Comparison of ENCODE assay signal across 19 cellular contexts in genomic region chr11:67492801-67493547, GRCh38. TPM values are rescaled to one million over a fixed set of nuclear protein-coding genes. Genes with fewer than 3 reads are reported as not detected.
DNase-seq lines count a peak whose midpoint lies in the region; ATAC-seq and TF ChIP-seq lines count a peak whose summit lies in the region.
"Had no signal": no experiment of that assay in that cellular context is flagged by ENCODE, and none has a peak within 500 bp of the region (broad histone marks: within the 10 kb centered on the region; RNA-seq: fewer than 3 reads in every experiment).

No MANE protein-coding gene starts in this region.

- no peak overlapping the region for H3K27ac Mint-ChIP-seq in activated CD4-positive, alpha-beta T cell treated with anti-CD3 and anti-CD28 coated beads, Interleukin-2, amount 10 ng/mL, durations not matched to agents 24 days and 14 days
- no peak overlapping the region for H3K27ac Mint-ChIP-seq in activated CD4-positive, alpha-beta T cell treated with anti-CD3 and anti-CD28 coated beads, Interleukin-2, amount 10 ng/mL, durations not matched to agents 7 days and 5 days
- no peak overlapping the region for H3K27ac Mint-ChIP-seq in GM23338
- H3K27ac Mint-ChIP-seq in activated CD4-positive, alpha-beta memory T cell treated with anti-CD3 and anti-CD28 coated beads, Interleukin-2, amount 10 ng/mL, durations not matched to agents 7 days and 5 days: no peak overlapping the region
- H3K27ac Mint-ChIP-seq: natural killer cell treated with Interleukin-12 subunit alpha and Interleukin-12 subunit beta and Interleukin-15 and Interleukin-18, amount 100 ng/mL, for 72 hours had no signal

- H4K20me1 ChIP-seq in GM23338 (replicated peaks; ENCODE audit: insufficient read depth): no peaks in the 10 kb centered on the region; the same call in 1 of the 2 replicates

- no peaks in the 10 kb centered on the region for H3K79me2 ChIP-seq in GM23338 (replicated peaks; ENCODE audit: insufficient read depth)

- H3K27me3 ChIP-seq in GM23338 (ENCODE audit: insufficient read depth): no peaks in the 10 kb centered on the region
- no peaks in the 10 kb centered on the region for H3K27me3 ChIP-seq in SJCRH30
- H3K27me3 ChIP-seq: MG63 had no signal

- no peaks in the 10 kb centered on the region for H3K9me2 ChIP-seq in GM23338 (ENCODE audit: insufficient read depth)

- ATAC-seq in GM23338 (peak; percentile 75), GM19023 (IDR thresholded peaks at IDR 0.05; ENCODE audit: unreplicated experiment) (no peak)
- ATAC-seq: natural killer cell treated with Interleukin-12 subunit alpha and Interleukin-12 subunit beta and Interleukin-15 and Interleukin-18, amount 100 ng/mL, for 72 hours had no signal

- no peaks in the 10 kb centered on the region for H3K4me1 ChIP-seq in GM23338 (ENCODE audit: insufficient read depth)
- H3K4me1 ChIP-seq in SJCRH30: no peaks in the 10 kb centered on the region
- H3K4me1 ChIP-seq: psoas muscle had no signal

- POLR2A ChIA-PET in activated CD4-positive, alpha-beta T cell treated with anti-CD3 and anti-CD28 coated beads, Interleukin-2, amount 10 ng/mL, durations not matched to agents 7 days and 5 days (lab: Charles Lee): no interaction called here
- POLR2A ChIA-PET in activated CD4-positive, alpha-beta memory T cell treated with anti-CD3 and anti-CD28 coated beads, Interleukin-2, amount 10 ng/mL, durations not matched to agents 7 days and 5 days (lab: Charles Lee): interaction anchor here (0.9 to 3.2 kb wide), 6 partner anchors 9 to 102 kb away, joined by 3 to 27 read pairs (median 4); partner anchors contain the start of gene PTPRCAP

- intact Hi-C loops in activated CD4-positive, alpha-beta T cell treated with anti-CD3 and anti-CD28 coated beads, Interleukin-2, amount 10 ng/mL, durations not matched to agents 24 days and 14 days (cut with micrococcal nuclease): no loop called here

- peaks cover 16% of the 10 kb centered on the region for H3K4me1 Mint-ChIP-seq in activated CD4-positive, alpha-beta T cell treated with anti-CD3 and anti-CD28 coated beads, Interleukin-2, amount 10 ng/mL, durations not matched to agents 24 days and 14 days
- H3K4me1 Mint-ChIP-seq in activated CD4-positive, alpha-beta T cell treated with anti-CD3 and anti-CD28 coated beads, Interleukin-2, amount 10 ng/mL, durations not matched to agents 7 days and 5 days: peaks cover 12% of the 10 kb centered on the region
- H3K4me1 Mint-ChIP-seq in GM23338: no peaks in the 10 kb centered on the region; the same call in 2 of the 3 replicates
- peaks cover 14% of the 10 kb centered on the region for H3K4me1 Mint-ChIP-seq in activated CD4-positive, alpha-beta memory T cell treated with anti-CD3 and anti-CD28 coated beads, Interleukin-2, amount 10 ng/mL, durations not matched to agents 7 days and 5 days

- peak in 1 of 2 experiments; percentile 21; a peak in 2 of 4 replicates for TF ChIP-seq CTCF in GM23338 (conservative IDR thresholded peaks at IDR 0.05; ENCODE audit: low read depth in 2 of 2)

- H2AFZ ChIP-seq in GM23338: no peak overlapping the region

- no peak overlapping the region for H3K4me3 ChIP-seq in GM23338
- no peak overlapping the region for H3K4me3 ChIP-seq in SJCRH30
- H3K4me3 ChIP-seq: lung, MG63, psoas muscle had no signal

- H3K36me3 ChIP-seq in GM23338 (ENCODE audit: insufficient read depth) (no peaks in the 10 kb centered on the region; the same call in 1 of the 2 replicates), SJCRH30 (no peaks in the 10 kb centered on the region)

- no peaks in the 10 kb centered on the region for H3K27me3 Mint-ChIP-seq in activated CD4-positive, alpha-beta T cell treated with anti-CD3 and anti-CD28 coated beads, Interleukin-2, amount 10 ng/mL, durations not matched to agents 24 days and 14 days
- no peaks in the 10 kb centered on the region for H3K27me3 Mint-ChIP-seq in activated CD4-positive, alpha-beta T cell treated with anti-CD3 and anti-CD28 coated beads, Interleukin-2, amount 10 ng/mL, durations not matched to agents 7 days and 5 days
- H3K27me3 Mint-ChIP-seq in GM23338 (ENCODE audit: insufficient read depth, low read depth, poor library complexity): peaks cover 5% of the 10 kb centered on the region
- no peaks in the 10 kb centered on the region for H3K27me3 Mint-ChIP-seq in activated CD4-positive, alpha-beta memory T cell treated with anti-CD3 and anti-CD28 coated beads, Interleukin-2, amount 10 ng/mL, durations not matched to agents 7 days and 5 days
- H3K27me3 Mint-ChIP-seq: natural killer cell treated with Interleukin-12 subunit alpha and Interleukin-12 subunit beta and Interleukin-15 and Interleukin-18, amount 100 ng/mL, for 72 hours had no signal

- peak; percentile 74 for DNase-seq in activated CD4-positive, alpha-beta T cell treated with anti-CD3 and anti-CD28 coated beads, Interleukin-2, amount 10 ng/mL, durations not matched to agents 24 days and 14 days
- DNase-seq in activated CD4-positive, alpha-beta T cell treated with anti-CD3 and anti-CD28 coated beads, Interleukin-2, amount 10 ng/mL, durations not matched to agents 7 days and 5 days: no peak
- peak; percentile 72 for DNase-seq in GM23338 (ENCODE audit: low spot score)
- DNase-seq in activated CD4-positive, alpha-beta memory T cell treated with anti-CD3 and anti-CD28 coated beads, Interleukin-2, amount 10 ng/mL, durations not matched to agents 7 days and 5 days: peak; percentile 31
- peak; percentile 61 for DNase-seq in stimulated activated CD8-positive, alpha-beta memory T cell treated with anti-CD3 and anti-CD28 coated beads, Interleukin-4, amount 100 ng/mL, for 48 hours
- no peak for DNase-seq in putamen (ENCODE audit: low spot score)
- no peak for DNase-seq in SJCRH30
- DNase-seq: central memory CD4-positive, alpha-beta T cell; MG63; NCI-H2107; psoas muscle had no signal

- 0 out of 2 replicates have a peak, but pooled peaks cover 3% of the 10 kb centered on the region for H3F3A ChIP-seq in GM23338 (replicated peaks; ENCODE audit: low read depth)

- no peak overlapping the region for H3K4me2 ChIP-seq in GM23338

- H3K4me3 Mint-ChIP-seq in activated CD4-positive, alpha-beta T cell treated with anti-CD3 and anti-CD28 coated beads, Interleukin-2, amount 10 ng/mL, durations not matched to agents 24 days and 14 days: no peak overlapping the region
- H3K4me3 Mint-ChIP-seq in activated CD4-positive, alpha-beta T cell treated with anti-CD3 and anti-CD28 coated beads, Interleukin-2, amount 10 ng/mL, durations not matched to agents 7 days and 5 days: no peak overlapping the region
- H3K4me3 Mint-ChIP-seq in GM23338: no peak overlapping the region
- H3K4me3 Mint-ChIP-seq in activated CD4-positive, alpha-beta memory T cell treated with anti-CD3 and anti-CD28 coated beads, Interleukin-2, amount 10 ng/mL, durations not matched to agents 7 days and 5 days: no peak overlapping the region
- H3K4me3 Mint-ChIP-seq: natural killer cell treated with Interleukin-12 subunit alpha and Interleukin-12 subunit beta and Interleukin-15 and Interleukin-18, amount 100 ng/mL, for 72 hours had no signal

- no peaks in the 10 kb centered on the region for H3K9me3 Mint-ChIP-seq in activated CD4-positive, alpha-beta T cell treated with anti-CD3 and anti-CD28 coated beads, Interleukin-2, amount 10 ng/mL, durations not matched to agents 24 days and 14 days
- no peaks in the 10 kb centered on the region for H3K9me3 Mint-ChIP-seq in activated CD4-positive, alpha-beta T cell treated with anti-CD3 and anti-CD28 coated beads, Interleukin-2, amount 10 ng/mL, durations not matched to agents 7 days and 5 days
- no peaks in the 10 kb centered on the region for H3K9me3 Mint-ChIP-seq in GM23338
- H3K9me3 Mint-ChIP-seq in activated CD4-positive, alpha-beta memory T cell treated with anti-CD3 and anti-CD28 coated beads, Interleukin-2, amount 10 ng/mL, durations not matched to agents 7 days and 5 days: no peaks in the 10 kb centered on the region
- H3K9me3 Mint-ChIP-seq: natural killer cell treated with Interleukin-12 subunit alpha and Interleukin-12 subunit beta and Interleukin-15 and Interleukin-18, amount 100 ng/mL, for 72 hours had no signal

- peaks cover 55% of the 10 kb centered on the region for H3K36me3 Mint-ChIP-seq in activated CD4-positive, alpha-beta T cell treated with anti-CD3 and anti-CD28 coated beads, Interleukin-2, amount 10 ng/mL, durations not matched to agents 24 days and 14 days (ENCODE audit: low read depth)
- peaks cover 37% of the 10 kb centered on the region for H3K36me3 Mint-ChIP-seq in activated CD4-positive, alpha-beta T cell treated with anti-CD3 and anti-CD28 coated beads, Interleukin-2, amount 10 ng/mL, durations not matched to agents 7 days and 5 days (ENCODE audit: low read depth)
- H3K36me3 Mint-ChIP-seq in GM23338 (ENCODE audit: low read depth): peaks cover 4% of the 10 kb centered on the region; the same call in 1 of the 3 replicates
- H3K36me3 Mint-ChIP-seq in activated CD4-positive, alpha-beta memory T cell treated with anti-CD3 and anti-CD28 coated beads, Interleukin-2, amount 10 ng/mL, durations not matched to agents 7 days and 5 days (ENCODE audit: low read depth): peaks cover 55% of the 10 kb centered on the region
- H3K36me3 Mint-ChIP-seq: natural killer cell treated with Interleukin-12 subunit alpha and Interleukin-12 subunit beta and Interleukin-15 and Interleukin-18, amount 100 ng/mL, for 72 hours had no signal

- CTCF ChIA-PET in activated CD4-positive, alpha-beta T cell treated with anti-CD3 and anti-CD28 coated beads, Interleukin-2, amount 10 ng/mL, durations not matched to agents 7 days and 5 days (lab: Charles Lee): interaction anchor here (0.6 to 2.4 kb wide), 4 partner anchors 12 to 176 kb away, joined by 3 to 11 read pairs (median 4); partner anchors contain the start of genes PITPNM1 and PPP1CA
- CTCF ChIA-PET in activated CD4-positive, alpha-beta memory T cell treated with anti-CD3 and anti-CD28 coated beads, Interleukin-2, amount 10 ng/mL, durations not matched to agents 7 days and 5 days (lab: Charles Lee): no interaction called here

- H3K27ac ChIP-seq in GM23338 (ENCODE audit: low read depth) (no peak overlapping the region), SJCRH30 (no peak overlapping the region)
- H3K27ac ChIP-seq: psoas muscle had no signal

- no peaks in the 10 kb centered on the region for H3K9me3 ChIP-seq in SJCRH30 (replicated peaks)
- H3K9me3 ChIP-seq: Caco-2, MG63, psoas muscle had no signal

RNA-seq across cellular contexts. Expression of gene AIP, which starts 10.1 kb away (rescaled TPM):
- total RNA-seq in activated CD4-positive, alpha-beta T cell treated with anti-CD3 and anti-CD28 coated beads, Interleukin-2, amount 10 ng/mL, durations not matched to agents 24 days and 14 days: 186 and 189 TPM in 2 replicates
- 100 to 1,000 TPM; 149 to 164 TPM for total RNA-seq in activated CD4-positive, alpha-beta T cell treated with anti-CD3 and anti-CD28 coated beads, Interleukin-2, amount 10 ng/mL, durations not matched to agents 7 days and 5 days
- total RNA-seq in GM23338 (2014; rRNA removed; shearing (Covaris generic)): 22.1 and 29.1 TPM in 2 replicates
- polyA plus RNA-seq in GM23338 (2016; fragmentation: Nextera tagmentation; extraction: Ambion mirVana): 32.1 and 33.3 TPM in 2 replicates
- 100 to 1,000 TPM; 152 to 159 TPM for total RNA-seq in activated CD4-positive, alpha-beta memory T cell treated with anti-CD3 and anti-CD28 coated beads, Interleukin-2, amount 10 ng/mL, durations not matched to agents 7 days and 5 days
- total RNA-seq in SJCRH30 (2014; rRNA removed; shearing (Covaris generic)): 39.8 and 45.4 TPM in 2 replicates

RNA-seq across cellular contexts. Expression of gene PITPNM1, which starts 12.2 kb away (rescaled TPM):
- 126 and 128 TPM in 2 replicates for total RNA-seq in activated CD4-positive, alpha-beta T cell treated with anti-CD3 and anti-CD28 coated beads, Interleukin-2, amount 10 ng/mL, durations not matched to agents 24 days and 14 days
- 100 to 1,000 TPM; 100 to 110 TPM for total RNA-seq in activated CD4-positive, alpha-beta T cell treated with anti-CD3 and anti-CD28 coated beads, Interleukin-2, amount 10 ng/mL, durations not matched to agents 7 days and 5 days
- 46.8 and 57.1 TPM in 2 replicates for total RNA-seq in GM23338 (2014; rRNA removed; shearing (Covaris generic))
- polyA plus RNA-seq in GM23338 (2016; fragmentation: Nextera tagmentation; extraction: Ambion mirVana): 8.7 and 9.1 TPM in 2 replicates
- 100 to 1,000 TPM; 116 to 120 TPM for total RNA-seq in activated CD4-positive, alpha-beta memory T cell treated with anti-CD3 and anti-CD28 coated beads, Interleukin-2, amount 10 ng/mL, durations not matched to agents 7 days and 5 days
- total RNA-seq in SJCRH30 (2014; rRNA removed; shearing (Covaris generic)): 7.9 and 9.7 TPM in 2 replicates

RNA-seq across cellular contexts. Expression of gene CDK2AP2, which starts 15.0 kb away (rescaled TPM):
- 93.5 and 97.9 TPM in 2 replicates for total RNA-seq in activated CD4-positive, alpha-beta T cell treated with anti-CD3 and anti-CD28 coated beads, Interleukin-2, amount 10 ng/mL, durations not matched to agents 24 days and 14 days
- total RNA-seq in activated CD4-positive, alpha-beta T cell treated with anti-CD3 and anti-CD28 coated beads, Interleukin-2, amount 10 ng/mL, durations not matched to agents 7 days and 5 days: 100 to 1,000 TPM; 117 to 126 TPM
- 39.8 and 48.6 TPM in 2 replicates for total RNA-seq in GM23338 (2014; rRNA removed; shearing (Covaris generic))
- 120 and 128 TPM in 2 replicates for polyA plus RNA-seq in GM23338 (2016; fragmentation: Nextera tagmentation; extraction: Ambion mirVana)
- 100 to 1,000 TPM; 116 to 119 TPM for total RNA-seq in activated CD4-positive, alpha-beta memory T cell treated with anti-CD3 and anti-CD28 coated beads, Interleukin-2, amount 10 ng/mL, durations not matched to agents 7 days and 5 days
- total RNA-seq in SJCRH30 (2014; rRNA removed; shearing (Covaris generic)): 15.8 and 15.9 TPM in 2 replicates

RNA-seq across cellular contexts. Expression of gene TMEM134, which starts 23.9 kb away (rescaled TPM):
- total RNA-seq in activated CD4-positive, alpha-beta T cell treated with anti-CD3 and anti-CD28 coated beads, Interleukin-2, amount 10 ng/mL, durations not matched to agents 24 days and 14 days: 56.8 and 58.3 TPM in 2 replicates
- 10 to 100 TPM; 42.2 to 47.2 TPM for total RNA-seq in activated CD4-positive, alpha-beta T cell treated with anti-CD3 and anti-CD28 coated beads, Interleukin-2, amount 10 ng/mL, durations not matched to agents 7 days and 5 days
- total RNA-seq in GM23338 (2014; rRNA removed; shearing (Covaris generic)): 61.4 and 101 TPM in 2 replicates
- polyA plus RNA-seq in GM23338 (2016; fragmentation: Nextera tagmentation; extraction: Ambion mirVana): 64.7 and 69.2 TPM in 2 replicates
- total RNA-seq in activated CD4-positive, alpha-beta memory T cell treated with anti-CD3 and anti-CD28 coated beads, Interleukin-2, amount 10 ng/mL, durations not matched to agents 7 days and 5 days: 10 to 100 TPM; 36.3 to 37.6 TPM
- 7.6 TPM in 2 replicates for total RNA-seq in SJCRH30 (2014; rRNA removed; shearing (Covaris generic))

RNA-seq across cellular contexts. Expression of gene CABP2, which starts 30.3 kb away (rescaled TPM):
- total RNA-seq in activated CD4-positive, alpha-beta T cell treated with anti-CD3 and anti-CD28 coated beads, Interleukin-2, amount 10 ng/mL, durations not matched to agents 24 days and 14 days: not detected in 2 replicates
- total RNA-seq in activated CD4-positive, alpha-beta T cell treated with anti-CD3 and anti-CD28 coated beads, Interleukin-2, amount 10 ng/mL, durations not matched to agents 7 days and 5 days: not detected
- not detected in 2 replicates for total RNA-seq in GM23338 (2014; rRNA removed; shearing (Covaris generic))
- not detected in 2 replicates for polyA plus RNA-seq in GM23338 (2016; fragmentation: Nextera tagmentation; extraction: Ambion mirVana)
- not detected for total RNA-seq in activated CD4-positive, alpha-beta memory T cell treated with anti-CD3 and anti-CD28 coated beads, Interleukin-2, amount 10 ng/mL, durations not matched to agents 7 days and 5 days
- total RNA-seq in SJCRH30 (2014; rRNA removed; shearing (Covaris generic)): not detected in 2 replicates
- total RNA-seq: Caco-2; fibroblast of villous mesenchyme; HT1080; lung; natural killer cell treated with Interleukin-12 subunit alpha and Interleukin-12 subunit beta and Interleukin-15 and Interleukin-18, amount 100 ng/mL, for 72 hours; psoas muscle; temporal lobe had no signal
- polyA plus RNA-seq: adipose tissue, lung, psoas muscle had no signal

Comparison
In these comparisons a context has a peak if more than half of its experiments do, and no peak if none do; other contexts are left out.
1. DNase-seq: peak in activated CD4-positive, alpha-beta T cell treated with anti-CD3 and anti-CD28 coated beads, Interleukin-2, amount 10 ng/mL, durations not matched to agents 24 days and 14 days (single experiment), GM23338 (single experiment), activated CD4-positive, alpha-beta memory T cell treated with anti-CD3 and anti-CD28 coated beads, Interleukin-2, amount 10 ng/mL, durations not matched to agents 7 days and 5 days (single experiment) and stimulated activated CD8-positive, alpha-beta memory T cell treated with anti-CD3 and anti-CD28 coated beads, Interleukin-4, amount 100 ng/mL, for 48 hours (single experiment); none in activated CD4-positive, alpha-beta T cell treated with anti-CD3 and anti-CD28 coated beads, Interleukin-2, amount 10 ng/mL, durations not matched to agents 7 days and 5 days (single experiment), putamen (single experiment) and SJCRH30 (0 of 2).